Comparison of ENCODE assay signal across 8 cellular contexts in genomic region chr5:17317499-17317898, GRCh38.
DNase-seq lines count a peak whose midpoint lies in the region; ATAC-seq and TF ChIP-seq lines count a peak whose summit lies in the region.

No MANE protein-coding gene starts in this region.

- no peak overlapping the region for H3K23ac ChIP-seq in mesendoderm (ENCODE audit: low read length)

- H3K79me1 ChIP-seq in mesendoderm (ENCODE audit: low read length), result no peaks in the 10 kb centered on the region

- H2BK15ac ChIP-seq in mesendoderm (replicated peaks; ENCODE audit: low read depth), result no peak overlapping the region

- H3K27me3 ChIP-seq in SU-DHL-6 (ENCODE audit: low read length), result no peaks in the 10 kb centered on the region
- H3K27me3 ChIP-seq in mesendoderm (ENCODE audit: insufficient read depth, low read length, poor library complexity), result no peaks in the 10 kb centered on the region

- peaks cover 50% of the 10 kb centered on the region for H3F3A ChIP-seq in SU-DHL-6 (ENCODE audit: insufficient read depth)

- H4K8ac ChIP-seq in mesendoderm (ENCODE audit: low read depth, low read length), result no peak overlapping the region

- H2BK5ac ChIP-seq in mesendoderm (ENCODE audit: low read length), result no peak overlapping the region

- no peaks in the 10 kb centered on the region for H4K20me1 ChIP-seq in SU-DHL-6 (ENCODE audit: low read depth, low read length)

- ATAC-seq in GM21528 (IDR thresholded peaks at IDR 0.05; ENCODE audit: low FRiP score, unreplicated experiment) (peak; percentile 48), HG03378 (IDR thresholded peaks at IDR 0.05; ENCODE audit: unreplicated experiment) (peak; percentile 35)

- no peak overlapping the region for H2BK120ac ChIP-seq in mesendoderm (ENCODE audit: low read depth, low read length)

- peaks cover 2% of the 10 kb centered on the region for H3K4me1 ChIP-seq in mesendoderm (ENCODE audit: control insufficient read depth, low read depth, low read length)

- H3K18ac ChIP-seq in mesendoderm (ENCODE audit: low read length), result no peak overlapping the region

- H3K79me2 ChIP-seq in SU-DHL-6 (ENCODE audit: insufficient read depth, low read length), result no peaks in the 10 kb centered on the region
- H3K79me2 ChIP-seq in mesendoderm (ENCODE audit: control insufficient read depth, insufficient read depth, low read length), result no peaks in the 10 kb centered on the region

- H3K9ac ChIP-seq in SU-DHL-6 (ENCODE audit: low read length) (peak overlapping the region; percentile 64), mesendoderm (ENCODE audit: low read length) (no peak overlapping the region)

- no peak overlapping the region for H4K5ac ChIP-seq in mesendoderm (ENCODE audit: low read length)

- no peaks in the 10 kb centered on the region for H3K36me3 ChIP-seq in SU-DHL-6 (ENCODE audit: low read length)
- no peaks in the 10 kb centered on the region for H3K36me3 ChIP-seq in mesendoderm (ENCODE audit: control insufficient read depth, insufficient read depth, low read length)

- no CpG with 5 or more reads among the region's 6 CpGs for WGBS in mesendoderm (ENCODE audit: extremely low coverage, insufficient coverage, low lambda C conversion rate)

- no peak overlapping the region for H3K56ac ChIP-seq in mesendoderm (ENCODE audit: low read length)

- no peaks in the 10 kb centered on the region for H3K9me2 ChIP-seq in SU-DHL-6 (replicated peaks; ENCODE audit: insufficient read depth, low read length)

- no peak for TF ChIP-seq CTCF in GM10266 (IDR thresholded peaks at IDR 0.05; ENCODE audit: control insufficient read depth, insufficient read depth, low read depth, missing control alignments)
- no peak for TF ChIP-seq CTCF in SU-DHL-6 (IDR thresholded peaks at IDR 0.05; ENCODE audit: insufficient read depth, low read length, poor library complexity, severe bottlenecking)

- H3K4ac ChIP-seq in mesendoderm (ENCODE audit: low read depth, low read length), result no peak overlapping the region

- no peak overlapping the region for H2AK5ac ChIP-seq in mesendoderm (ENCODE audit: low read length)

- H2AFZ ChIP-seq in SU-DHL-6 (ENCODE audit: low read depth, low read length, severe bottlenecking), result no peak overlapping the region

- no peaks in the 10 kb centered on the region for H3K9me3 ChIP-seq in SU-DHL-6 (ENCODE audit: insufficient read depth, low read length)

- H3K4me3 ChIP-seq in SU-DHL-6 (ENCODE audit: insufficient read depth, low read length, poor library complexity, severe bottlenecking) (peak overlapping the region; percentile 50), mesendoderm (ENCODE audit: low read length) (no peak overlapping the region)

- H3K27ac ChIP-seq in SU-DHL-6 (ENCODE audit: low read depth, low read length) (peak overlapping the region; percentile 98), mesendoderm (ENCODE audit: low read depth, low read length) (no peak overlapping the region)

- DNase-seq in GM10266 (ENCODE audit: extremely low spot score), result peak; percentile 21
- DNase-seq in mesendoderm, result no peak
- no peak for DNase-seq in cerebellar cortex (ENCODE audit: low spot score)
- DNase-seq in cerebellar nuclear complex (lab: John Stamatoyannopoulos, UW), result no peak
- no peak for DNase-seq in NCI-H2107 (lab: John Stamatoyannopoulos, UW)

- H3K4me2 ChIP-seq in SU-DHL-6 (ENCODE audit: low read depth, low read length, poor library complexity, severe bottlenecking) (peak overlapping the region; percentile 89), mesendoderm (ENCODE audit: low read length) (no peak overlapping the region)
